Comparison of ENCODE assay signal across 1 cellular context in genomic region chr2:127512362-127512761, GRCh38.
TF ChIP-seq lines count a peak whose summit lies in the region.

No MANE protein-coding gene starts in this region.

TF ChIP-seq in SK-N-SH, 30 proteins besides CTCF, POLR2A, EP300 and RAD21:
- TF ChIP-seq MEF2A (IDR thresholded peaks at IDR 0.05; ENCODE audit: borderline replicate concordance, low read depth) (no peak), ZBTB33 (IDR thresholded peaks at IDR 0.05; ENCODE audit: borderline replicate concordance, low read depth) (no peak), POLR2AphosphoS5 (IDR thresholded peaks at IDR 0.05; ENCODE audit: low read depth, low read length) (no peak), NRF1 (IDR thresholded peaks at IDR 0.05; ENCODE audit: low read depth, low read length) (no peak), USF2 (IDR thresholded peaks at IDR 0.05; ENCODE audit: borderline replicate concordance, low read depth, low read length) (no peak), JUND (IDR thresholded peaks at IDR 0.05) (no peak), EZH2phosphoT487 (IDR thresholded peaks at IDR 0.05; ENCODE audit: borderline replicate concordance, low read depth) (no peak), TAF1 (IDR thresholded peaks at IDR 0.05; ENCODE audit: borderline replicate concordance, low read depth, low read length) (no peak), FOXM1 (IDR thresholded peaks at IDR 0.05; ENCODE audit: low read depth) (no peak), FOXJ3 (CRISPR knock-in tag; IDR thresholded peaks at IDR 0.05) (no peak), RCOR1 (IDR thresholded peaks at IDR 0.05; ENCODE audit: low read length) (no peak), GABPA (IDR thresholded peaks at IDR 0.05; ENCODE audit: low read depth) (no peak), MAX (IDR thresholded peaks at IDR 0.05; ENCODE audit: low read depth) (no peak)
